ENCODE assay signal across 7 cellular contexts in the genomic region with DNA sequence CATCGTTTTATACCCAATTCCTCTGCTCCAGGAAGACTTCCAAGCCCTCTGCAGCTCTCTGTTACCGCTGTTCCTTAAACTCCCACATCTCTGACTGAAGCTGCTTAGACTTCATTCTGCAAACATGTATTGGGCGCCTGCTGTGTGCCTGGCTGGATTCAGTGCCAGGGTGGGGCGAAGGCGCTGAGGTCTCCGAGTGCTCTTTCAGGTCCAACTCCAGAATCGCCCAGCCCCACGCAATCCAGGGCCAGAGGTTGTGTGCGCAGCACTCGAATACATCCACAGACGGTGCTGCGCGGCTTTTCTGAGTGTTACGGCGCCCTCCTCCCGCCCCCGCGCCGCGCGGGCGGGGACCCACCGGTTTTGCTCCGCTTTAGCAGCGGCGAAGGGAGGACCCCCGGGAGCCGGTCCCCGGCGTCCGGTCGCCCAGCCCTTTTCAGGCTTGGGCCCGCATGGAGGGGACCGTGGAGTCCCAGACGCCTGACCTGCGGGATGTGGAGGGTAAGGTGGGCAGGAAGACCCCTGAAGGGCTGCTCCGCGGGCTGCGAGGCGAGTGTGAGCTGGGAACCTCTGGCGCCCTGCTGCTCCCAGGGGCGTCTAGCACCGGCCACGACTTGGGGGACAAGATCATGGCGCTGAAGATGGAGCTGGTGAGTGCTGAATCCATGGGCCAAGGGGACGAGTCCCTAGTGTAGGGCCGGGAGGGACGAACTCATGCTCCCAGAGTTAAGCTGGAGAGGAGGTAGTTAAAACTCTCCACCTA. TPM values are rescaled to one million over a fixed set of nuclear protein-coding genes. Genes with fewer than 3 reads are reported as not detected.
DNase-seq lines count a peak whose midpoint lies in the region; ATAC-seq and TF ChIP-seq lines count a peak whose summit lies in the region.

A gene with protein sequence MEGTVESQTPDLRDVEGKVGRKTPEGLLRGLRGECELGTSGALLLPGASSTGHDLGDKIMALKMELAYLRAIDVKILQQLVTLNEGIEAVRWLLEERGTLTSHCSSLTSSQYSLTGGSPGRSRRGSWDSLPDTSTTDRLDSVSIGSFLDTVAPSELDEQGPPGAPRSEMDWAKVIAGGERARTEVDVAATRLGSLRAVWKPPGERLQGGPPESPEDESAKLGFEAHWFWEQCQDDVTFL (plus strand): TSS at position 360 of the 763 bp plus-strand sequence. CDS start 93 bp downstream, at position 453.

- no peaks in the 10 kb centered on the region for H3K9me3 ChIP-seq in GM23248 (ENCODE audit: low read depth)
- H3K9me3 ChIP-seq in RWPE2 (ENCODE audit: severe bottlenecking): no peaks in the 10 kb centered on the region
- no peaks in the 10 kb centered on the region for H3K9me3 ChIP-seq in hepatocyte (ENCODE audit: low read depth)

- no peaks in the 10 kb centered on the region for H3K9me2 ChIP-seq in GM23248 (ENCODE audit: insufficient read depth)
- no peaks in the 10 kb centered on the region for H3K9me2 ChIP-seq in hepatocyte (replicated peaks; ENCODE audit: insufficient read depth)

- DNase-seq in GM23248: peak; percentile 80
- DNase-seq in RWPE2 (ENCODE audit: low spot score): no peak
- peak; percentile 79 for DNase-seq in astrocyte of the spinal cord (ENCODE audit: low read depth, low spot score)
- DNase-seq in hepatocyte (ENCODE audit: low spot score): peak; percentile 61
- DNase-seq in posterior vena cava (ENCODE audit: low spot score): peak; percentile 87
- no peak for DNase-seq in HuH-7 (ENCODE audit: low spot score)

- H3K27me3 ChIP-seq in GM23248 (replicated peaks; ENCODE audit: insufficient read depth) (no peaks in the 10 kb centered on the region), RWPE2 (ENCODE audit: insufficient read depth, poor library complexity, severe bottlenecking) (no peaks in the 10 kb centered on the region), hepatocyte (no peaks in the 10 kb centered on the region)

- H3F3A ChIP-seq in GM23248 (ENCODE audit: insufficient read depth): no peaks in the 10 kb centered on the region

- H3K79me2 ChIP-seq in GM23248 (ENCODE audit: insufficient read depth) (no peaks in the 10 kb centered on the region), hepatocyte (no peaks in the 10 kb centered on the region)

- TF ChIP-seq CTCF in RWPE2 (IDR thresholded peaks at IDR 0.05; ENCODE audit: poor library complexity, severe bottlenecking) (no peak), astrocyte of the spinal cord (IDR thresholded peaks at IDR 0.05; ENCODE audit: low read depth, low read length) (no peak), hepatocyte (IDR thresholded peaks at IDR 0.05; ENCODE audit: poor library complexity) (no peak)

- WGBS in GM23248 (ENCODE audit: low coverage in 1 of 2, low lambda C conversion rate in 2 of 2, missing lambda C conversion rate in 2 of 2), 2 experiments: 1% methylated on average over 46 to 48 of the region's 48 CpGs
- 1% methylated on average over 48 of the region's 48 CpGs for WGBS in hepatocyte (ENCODE audit: low lambda C conversion rate, missing lambda C conversion rate)

- H4K20me1 ChIP-seq in GM23248 (ENCODE audit: insufficient read depth) (no peaks in the 10 kb centered on the region), hepatocyte (ENCODE audit: insufficient read depth, poor library complexity, severe bottlenecking) (no peaks in the 10 kb centered on the region)

- intact Hi-C loops in posterior vena cava (cut with DNase I): no loop called here

- H3K4me3 ChIP-seq in GM23248 (peak within 1 kb of the TSS; percentile 98), RWPE2 (ENCODE audit: severe bottlenecking) (peak within 1 kb of the TSS; percentile 50), astrocyte of the spinal cord (ENCODE audit: low read depth, low read length) (peak within 1 kb of the TSS; percentile 65), hepatocyte (peak within 1 kb of the TSS; percentile 96)

- H3K9ac ChIP-seq in GM23248: peak within 1 kb of the TSS; percentile 82

- peak within 1 kb of the TSS; percentile 98 for H2AFZ ChIP-seq in GM23248
- H2AFZ ChIP-seq in hepatocyte: peak within 1 kb of the TSS; percentile 99

- ATAC-seq in RWPE2 (ENCODE audit: low read depth) (peak; percentile 70), HG02571 (IDR thresholded peaks at IDR 0.05; ENCODE audit: unreplicated experiment) (no peak)

- peak within 1 kb of the TSS; percentile 91 for H3K4me2 ChIP-seq in GM23248 (ENCODE audit: unreplicated experiment)
- peak within 1 kb of the TSS; percentile 98 for H3K4me2 ChIP-seq in hepatocyte

- H3K36me3 ChIP-seq in GM23248 (ENCODE audit: low read depth) (no peaks in the 10 kb centered on the region), RWPE2 (ENCODE audit: low read depth) (peaks cover 7% of the 10 kb centered on the region), hepatocyte (replicated peaks; ENCODE audit: insufficient read depth, low read depth) (no peaks in the 10 kb centered on the region)

- H3K4me1 ChIP-seq in GM23248 (ENCODE audit: insufficient read depth): no peaks in the 10 kb centered on the region
- H3K4me1 ChIP-seq in RWPE2 (ENCODE audit: insufficient read depth, poor library complexity, severe bottlenecking): peaks cover 8% of the 10 kb centered on the region
- H3K4me1 ChIP-seq in hepatocyte (ENCODE audit: insufficient read depth): peaks cover 12% of the 10 kb centered on the region

- no peak within 1 kb of the TSS for H3K27ac ChIP-seq in GM23248
- peak within 1 kb of the TSS; percentile 68 for H3K27ac ChIP-seq in RWPE2 (ENCODE audit: poor library complexity, severe bottlenecking)
- no peak within 1 kb of the TSS for H3K27ac ChIP-seq in hepatocyte

- in situ Hi-C loops in GM23248 (cut with MboI) (no loop called here), astrocyte of the spinal cord (cut with HindIII; ENCODE audit: low sequenced_read_pairs) (loop anchor here (10.0 kb wide), 1 partner anchor 158 kb away; no protein-coding TSS in a partner anchor)

RNA-seq across cellular contexts. Expression of the gene that starts here (rescaled TPM):
- total RNA-seq in GM23248 (2014; rRNA removed; shearing (Covaris generic)): 2.8 and 3.3 TPM in 2 replicates
- polyA plus RNA-seq in GM23248 (2016; fragmentation: Nextera tagmentation; extraction: Ambion mirVana) (1.9 and 2.4 TPM in 2 replicates), hepatocyte (0.40 and 1.9 TPM in 2 replicates)
- total RNA-seq in hepatocyte (0.92 and 1.3 TPM in 2 replicates), posterior vena cava (1 to 10 TPM; 6.7 to 8.3 TPM)

Comparison
In these comparisons a context has a peak if more than half of its experiments do, and no peak if none do; other contexts are left out.
1. DNase-seq: peak in GM23248 (single experiment), astrocyte of the spinal cord (single experiment), hepatocyte (single experiment) and posterior vena cava (single experiment); none in RWPE2 (single experiment) and HuH-7 (single experiment).
2. Peak in every context shown above with its lines, with median percentiles within 50 percentile points of each other: H3K4me3 ChIP-seq.